1 cellular context compared by ENCODE assay signal in the genomic region with DNA sequence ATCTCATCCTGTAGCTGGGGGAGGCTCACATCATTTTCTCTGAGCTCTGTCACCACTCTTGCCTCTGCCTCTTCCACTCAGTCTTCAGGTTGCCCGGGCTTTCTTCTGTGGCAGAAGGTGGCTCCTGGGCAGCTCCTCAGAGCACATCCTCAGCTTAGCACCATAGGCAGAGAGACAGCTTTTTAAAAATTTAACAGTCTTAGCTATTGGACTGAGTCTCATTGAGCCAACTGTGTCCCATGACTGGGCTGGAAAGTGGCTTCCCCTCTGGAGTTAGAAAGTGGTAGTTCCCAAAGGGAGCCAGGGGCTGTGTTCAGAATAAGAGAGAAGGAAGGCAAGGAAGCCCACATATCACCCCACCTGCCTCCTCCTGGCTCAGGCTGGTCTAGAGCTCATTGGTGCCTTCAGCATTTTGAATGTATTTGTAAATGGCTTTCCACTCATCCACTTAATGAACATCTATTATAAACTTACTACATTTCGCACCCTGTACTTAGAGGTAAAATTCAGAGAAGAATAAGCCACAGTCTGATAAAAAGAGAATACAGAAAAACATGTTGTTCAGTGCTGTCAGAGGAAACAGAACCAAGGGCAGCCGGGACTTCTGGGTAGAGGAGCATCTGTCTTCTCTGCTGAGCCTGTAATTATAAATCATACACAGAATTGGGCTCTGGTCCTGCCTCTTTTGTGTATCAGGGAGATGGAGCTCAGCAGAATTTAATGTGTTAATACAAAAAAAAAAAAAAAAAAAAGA.
TF ChIP-seq lines count a peak whose summit lies in the region.

No MANE protein-coding gene starts in this region.

TF ChIP-seq in K562, 482 proteins besides CTCF, POLR2A, EP300 and RAD21 (continued from another document):
- TF ChIP-seq, protein P1, sequence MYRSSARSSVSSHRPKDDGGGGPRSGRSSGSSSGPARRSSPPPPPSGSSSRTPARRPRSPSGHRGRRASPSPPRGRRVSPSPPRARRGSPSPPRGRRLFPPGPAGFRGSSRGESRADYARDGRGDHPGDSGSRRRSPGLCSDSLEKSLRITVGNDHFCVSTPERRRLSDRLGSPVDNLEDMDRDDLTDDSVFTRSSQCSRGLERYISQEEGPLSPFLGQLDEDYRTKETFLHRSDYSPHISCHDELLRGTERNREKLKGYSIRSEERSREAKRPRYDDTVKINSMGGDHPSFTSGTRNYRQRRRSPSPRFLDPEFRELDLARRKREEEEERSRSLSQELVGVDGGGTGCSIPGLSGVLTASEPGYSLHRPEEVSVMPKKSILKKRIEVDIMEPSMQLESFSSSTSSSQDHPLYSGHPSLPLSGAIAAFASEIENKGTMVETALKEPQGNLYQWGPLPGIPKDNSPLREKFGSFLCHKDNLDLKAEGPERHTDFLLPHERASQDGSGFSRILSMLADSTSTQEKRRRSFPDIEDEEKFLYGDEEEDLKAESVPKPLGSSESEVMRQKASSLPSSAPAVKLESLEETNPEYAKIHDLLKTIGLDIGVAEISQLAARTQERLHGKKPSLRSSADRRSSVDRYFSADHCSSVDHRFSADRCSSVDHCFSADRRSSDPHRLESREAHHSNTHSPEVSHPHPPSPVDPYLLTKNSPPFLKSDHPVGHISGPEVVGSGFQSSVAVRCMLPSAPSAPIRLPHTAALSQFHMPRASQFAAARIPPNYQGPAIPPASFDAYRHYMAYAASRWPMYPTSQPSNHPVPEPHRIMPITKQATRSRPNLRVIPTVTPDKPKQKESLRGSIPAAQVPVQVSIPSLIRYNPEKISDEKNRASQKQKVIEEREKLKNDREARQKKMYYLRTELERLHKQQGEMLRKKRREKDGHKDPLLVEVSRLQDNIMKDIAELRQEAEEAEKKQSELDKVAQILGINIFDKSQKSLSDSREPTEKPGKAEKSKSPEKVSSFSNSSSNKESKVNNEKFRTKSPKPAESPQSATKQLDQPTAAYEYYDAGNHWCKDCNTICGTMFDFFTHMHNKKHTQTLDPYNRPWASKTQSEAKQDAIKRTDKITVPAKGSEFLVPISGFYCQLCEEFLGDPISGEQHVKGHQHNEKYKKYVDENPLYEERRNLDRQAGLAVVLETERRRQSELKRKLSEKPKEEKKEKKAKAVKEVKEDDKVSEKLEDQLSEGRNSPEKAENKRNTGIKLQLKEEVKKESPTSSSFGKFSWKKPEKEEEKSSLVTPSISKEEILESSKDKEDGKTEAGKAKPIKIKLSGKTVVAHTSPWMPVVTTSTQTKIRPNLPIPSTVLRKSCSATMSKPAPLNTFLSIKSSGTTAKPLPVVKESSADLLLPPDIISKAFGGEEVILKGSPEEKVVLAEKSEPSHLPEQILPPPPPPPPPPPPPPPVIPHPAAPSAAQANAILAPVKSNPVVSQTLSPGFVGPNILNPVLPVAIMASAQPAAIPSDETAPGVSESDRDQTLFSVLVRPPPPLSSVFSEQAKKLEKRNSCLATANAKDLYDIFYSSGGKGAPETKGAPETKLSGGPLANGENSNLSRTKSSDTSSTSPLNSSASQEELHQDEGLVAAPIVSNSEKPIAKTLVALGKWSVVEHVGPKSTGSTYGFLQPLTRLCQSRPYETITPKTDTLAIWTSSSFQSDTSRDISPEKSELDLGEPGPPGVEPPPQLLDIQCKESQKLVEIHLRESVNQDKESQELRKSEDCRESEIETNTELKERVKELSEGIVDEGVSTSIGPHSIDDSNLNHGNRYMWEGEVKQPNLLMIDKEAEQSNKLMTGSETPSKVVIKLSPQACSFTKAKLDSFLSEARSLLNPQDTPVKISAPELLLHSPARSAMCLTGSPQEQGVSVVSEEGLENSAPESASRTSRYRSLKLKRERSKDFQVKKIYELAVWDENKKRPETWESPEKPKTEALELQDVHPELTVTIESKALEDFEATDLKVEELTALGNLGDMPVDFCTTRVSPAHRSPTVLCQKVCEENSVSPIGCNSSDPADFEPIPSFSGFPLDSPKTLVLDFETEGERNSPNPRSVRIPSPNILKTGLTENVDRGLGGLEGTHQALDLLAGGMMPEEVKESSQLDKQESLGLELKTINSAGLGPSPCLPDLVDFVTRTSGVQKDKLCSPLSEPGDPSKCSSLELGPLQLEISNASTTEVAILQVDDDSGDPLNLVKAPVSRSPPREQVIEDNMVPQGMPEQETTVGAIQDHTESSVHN (IDR thresholded peaks at IDR 0.05; ENCODE audit: borderline replicate concordance in 1 of 2, low read depth in 1 of 2), result no peak
- TF ChIP-seq RHOXF2B (CRISPR knock-in tag; conservative IDR thresholded peaks at IDR 0.05) (0 out of 2 replicates have a peak, but pooled peaks have one; percentile 8), ATF7 (IDR thresholded peaks at IDR 0.05) (peak; percentile 94), SRSF9 (IDR thresholded peaks at IDR 0.05; ENCODE audit: borderline replicate concordance, low read depth, low read length) (no peak), POLR2H (tag; IDR thresholded peaks at IDR 0.05; ENCODE audit: low read depth) (0 out of 2 replicates have a peak, but pooled peaks have one; percentile 40), ZBTB17 (CRISPR knock-in tag; IDR thresholded peaks at IDR 0.05) (peak; percentile 96), DIDO1 (tag; IDR thresholded peaks at IDR 0.05; ENCODE audit: low read depth) (no peak), ZNF175 (CRISPR knock-in tag; IDR thresholded peaks at IDR 0.05; ENCODE audit: low read depth) (0 out of 2 replicates have a peak, but pooled peaks have one; percentile 14), ELF1 (tag; IDR thresholded peaks at IDR 0.05) (0 out of 2 replicates have a peak, but pooled peaks have one; percentile 5), SRSF3 (IDR thresholded peaks at IDR 0.05; ENCODE audit: insufficient read depth, low read length) (no peak), CHD1 (IDR thresholded peaks at IDR 0.05; ENCODE audit: low read length) (no peak), CAMTA2 (CRISPR knock-in tag; conservative IDR thresholded peaks at IDR 0.05) (no peak), MYNN (IDR thresholded peaks at IDR 0.05) (no peak), MYNN (CRISPR knock-in tag; IDR thresholded peaks at IDR 0.05) (no peak), JUND (IDR thresholded peaks at IDR 0.05; ENCODE audit: borderline replicate concordance, low read depth, low read length) (0 out of 2 replicates have a peak, but pooled peaks have one; percentile 31), JUND (tag; IDR thresholded peaks at IDR 0.05; ENCODE audit: borderline replicate concordance, low read depth, low read length) (peak; percentile 40; the same call in 1 of the 3 replicates), ZKSCAN8 (CRISPR knock-in tag; IDR thresholded peaks at IDR 0.05) (0 out of 2 replicates have a peak, but pooled peaks have one; percentile 5), RFX1 (IDR thresholded peaks at IDR 0.05) (no peak)
- TF ChIP-seq, protein P2, sequence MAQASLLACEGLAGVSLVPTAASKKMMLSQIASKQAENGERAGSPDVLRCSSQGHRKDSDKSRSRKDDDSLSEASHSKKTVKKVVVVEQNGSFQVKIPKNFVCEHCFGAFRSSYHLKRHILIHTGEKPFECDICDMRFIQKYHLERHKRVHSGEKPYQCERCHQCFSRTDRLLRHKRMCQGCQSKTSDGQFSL (CRISPR knock-in tag; IDR thresholded peaks at IDR 0.05), result no peak
- TF ChIP-seq, protein P2 (tag; IDR thresholded peaks at IDR 0.05), result no peak
- TF ChIP-seq, protein P3, sequence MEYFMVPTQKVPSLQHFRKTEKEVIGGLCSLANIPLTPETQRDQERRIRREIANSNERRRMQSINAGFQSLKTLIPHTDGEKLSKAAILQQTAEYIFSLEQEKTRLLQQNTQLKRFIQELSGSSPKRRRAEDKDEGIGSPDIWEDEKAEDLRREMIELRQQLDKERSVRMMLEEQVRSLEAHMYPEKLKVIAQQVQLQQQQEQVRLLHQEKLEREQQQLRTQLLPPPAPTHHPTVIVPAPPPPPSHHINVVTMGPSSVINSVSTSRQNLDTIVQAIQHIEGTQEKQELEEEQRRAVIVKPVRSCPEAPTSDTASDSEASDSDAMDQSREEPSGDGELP (CRISPR knock-in tag; IDR thresholded peaks at IDR 0.05; ENCODE audit: borderline replicate concordance), result no peak
- TF ChIP-seq, protein P4, sequence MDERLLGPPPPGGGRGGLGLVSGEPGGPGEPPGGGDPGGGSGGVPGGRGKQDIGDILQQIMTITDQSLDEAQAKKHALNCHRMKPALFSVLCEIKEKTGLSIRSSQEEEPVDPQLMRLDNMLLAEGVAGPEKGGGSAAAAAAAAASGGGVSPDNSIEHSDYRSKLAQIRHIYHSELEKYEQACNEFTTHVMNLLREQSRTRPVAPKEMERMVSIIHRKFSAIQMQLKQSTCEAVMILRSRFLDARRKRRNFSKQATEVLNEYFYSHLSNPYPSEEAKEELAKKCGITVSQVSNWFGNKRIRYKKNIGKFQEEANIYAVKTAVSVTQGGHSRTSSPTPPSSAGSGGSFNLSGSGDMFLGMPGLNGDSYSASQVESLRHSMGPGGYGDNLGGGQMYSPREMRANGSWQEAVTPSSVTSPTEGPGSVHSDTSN (CRISPR knock-in tag; IDR thresholded peaks at IDR 0.05; ENCODE audit: low read depth), result no peak
- TF ChIP-seq, protein P4 (tag; conservative IDR thresholded peaks at IDR 0.05; ENCODE audit: low read depth), result peak; percentile 84
